Comparison of ENCODE assay signal across 8 cellular contexts in genomic region chr17:48026503-48027321, GRCh38. TPM values are rescaled to one million over a fixed set of nuclear protein-coding genes. Genes with fewer than 3 reads are reported as not detected.
A peak's percentile ranks its signal among the peaks of the same experiment; 100 is the strongest.
DNase-seq lines count a peak whose midpoint lies in the region; ATAC-seq and TF ChIP-seq lines count a peak whose summit lies in the region.

No MANE protein-coding gene starts in this region.

- no peak for ATAC-seq in GM18502 (IDR thresholded peaks at IDR 0.05; ENCODE audit: poor library complexity, unreplicated experiment)

- H2BK12ac ChIP-seq in neuronal stem cell (ENCODE audit: low read length) = peak overlapping the region; percentile 93

- peaks cover 21% of the 10 kb centered on the region for H3F3A ChIP-seq in MM.1S (ENCODE audit: insufficient read depth, low read length)

- TF ChIP-seq POLR2A in testis (IDR thresholded peaks at IDR 0.05) = no peak

- H3K9ac ChIP-seq in MM.1S (ENCODE audit: low read length) = no peak overlapping the region
- peak overlapping the region; percentile 38 for H3K9ac ChIP-seq in neuronal stem cell (ENCODE audit: low read depth, low read length, poor library complexity)

- no peaks in the 10 kb centered on the region for H3K9me2 ChIP-seq in MM.1S (replicated peaks; ENCODE audit: insufficient read depth, low read length)

- no CpG with 5 or more reads among the region's 18 CpGs for WGBS in neuronal stem cell (ENCODE audit: extremely low coverage in 2 of 2, insufficient read length in 2 of 2, insufficient replicate concordance in 1 of 2), 2 donors
- WGBS in testis, 2 donors = 19 to 24% methylated on average over 12 to 18 of the region's 18 CpGs

- TF ChIP-seq CTCF in GM12874 (IDR thresholded peaks at IDR 0.05; ENCODE audit: insufficient read depth, low read depth, low read length) (peak; percentile 96), MM.1S (IDR thresholded peaks at IDR 0.05; ENCODE audit: low read length) (peak; percentile 86), RWPE1 (conservative IDR thresholded peaks at IDR 0.05; ENCODE audit: low read depth) (peak; percentile 98), foreskin fibroblast (IDR thresholded peaks at IDR 0.05; ENCODE audit: low read depth, low read length) (peak; percentile 92), testis (IDR thresholded peaks at IDR 0.05) (peak; percentile 79 to 87 (median 85))

- H2BK15ac ChIP-seq in neuronal stem cell (ENCODE audit: low read length) = no peak overlapping the region

- no peak overlapping the region for H2BK120ac ChIP-seq in neuronal stem cell (ENCODE audit: low read depth, low read length)

- POLR2A ChIA-PET in RWPE1 (lab: Yijun Ruan, JAX; ENCODE audit: low non-redundant PET) = interaction anchor here (1.4 to 1.5 kb wide), 2 partner anchors 22 to 25 kb away, joined by 3 to 7 read pairs; partner anchors contain the start of gene NFE2L1

- DNase-seq in MM.1S (peak; percentile 77), RWPE1 (ENCODE audit: low spot score) (peak; percentile 87), foreskin fibroblast (peak; percentile 90 to 96), neuronal stem cell (ENCODE audit: low spot score) (peak; percentile 87), testis (peak; percentile 92)
- peak; percentile 89 for DNase-seq in activated effector memory CD4-positive, alpha-beta T cell treated with anti-CD3 and anti-CD28 coated beads, Interleukin-2, amount 50 U/mL, for 16 hours

- H2AK5ac ChIP-seq in neuronal stem cell (ENCODE audit: low read depth, low read length) = no peak overlapping the region

- no peak overlapping the region for H4K91ac ChIP-seq in neuronal stem cell (ENCODE audit: low read depth, low read length, poor library complexity)

- H3K4me3 ChIP-seq in MM.1S (ENCODE audit: low read length) (no peak overlapping the region), foreskin fibroblast (ENCODE audit: low read depth in 1 of 2, low read length in 2 of 2) (no peak overlapping the region), neuronal stem cell (ENCODE audit: low read length in 2 of 2) (peak overlapping the region in 1 of 2 donors; percentile 5), testis (no peak overlapping the region)

- peak overlapping the region; percentile 99; the same call in 1 of the 2 replicates for H3K4me2 ChIP-seq in MM.1S (ENCODE audit: low read depth, low read length)
- H3K4me2 ChIP-seq in neuronal stem cell (ENCODE audit: insufficient read depth, low read length, poor library complexity, severe bottlenecking) = peak overlapping the region; percentile 19

- H4K20me1 ChIP-seq in MM.1S (ENCODE audit: insufficient read depth, low read length) = no peaks in the 10 kb centered on the region

- H3K4me1 ChIP-seq in MM.1S (ENCODE audit: low read length) (peaks cover 17% of the 10 kb centered on the region), neuronal stem cell (ENCODE audit: control insufficient read depth in 2 of 2, insufficient read depth in 1 of 2, low read depth in 1 of 2, low read length in 2 of 2) (peaks cover 14 to 29% of the 10 kb centered on the region in 2 donors), testis (peaks cover 31% of the 10 kb centered on the region)

- H3K27ac ChIP-seq in MM.1S (ENCODE audit: low read length) (no peak overlapping the region), RWPE1 (peak overlapping the region; percentile 98), neuronal stem cell (replicated peaks; ENCODE audit: low read length) (no peak overlapping the region), testis (no peak overlapping the region)

- no peak overlapping the region for H4K8ac ChIP-seq in neuronal stem cell (ENCODE audit: low read depth, low read length)

- no peaks in the 10 kb centered on the region for H3K79me2 ChIP-seq in MM.1S (ENCODE audit: low read length)

- H3K27me3 ChIP-seq in MM.1S (replicated peaks; ENCODE audit: insufficient read depth, low read length) (no peaks in the 10 kb centered on the region), neuronal stem cell (ENCODE audit: control insufficient read depth in 3 of 3, insufficient read depth in 3 of 3, low read depth in 1 of 3, low read length in 3 of 3) (peaks cover 0 to 15% (median 0%) of the 10 kb centered on the region in 3 experiments), testis (no peaks in the 10 kb centered on the region)

- CTCF ChIA-PET in RWPE1 (lab: Yijun Ruan, JAX) = interaction anchor here (0.6 to 2.6 kb wide), 16 partner anchors 10 to 1541 kb away, joined by 3 to 20 read pairs (median 4); partner anchors contain the start of genes NFE2L1 and SNX11

- H3K36me3 ChIP-seq in MM.1S (replicated peaks; ENCODE audit: insufficient read depth, low read length) (no peaks in the 10 kb centered on the region), neuronal stem cell (replicated peaks in 1 of 2; ENCODE audit: control insufficient read depth in 2 of 2, insufficient read depth in 2 of 2, low read length in 2 of 2) (no peaks in the 10 kb centered on the region), testis (ENCODE audit: low read depth, missing control alignments) (no peaks in the 10 kb centered on the region)

- H3K4ac ChIP-seq in neuronal stem cell (ENCODE audit: low read length) = no peak overlapping the region

- H3K18ac ChIP-seq in neuronal stem cell (ENCODE audit: low read length) = peak overlapping the region; percentile 86

- H3K79me1 ChIP-seq in neuronal stem cell (ENCODE audit: low read depth, low read length) = no peaks in the 10 kb centered on the region

- no peak overlapping the region for H2BK5ac ChIP-seq in neuronal stem cell (ENCODE audit: low read length)

- H2AFZ ChIP-seq in MM.1S (ENCODE audit: low read length) (peak overlapping the region; percentile 45; the same call in 1 of the 2 replicates), neuronal stem cell (ENCODE audit: low read length) (peak overlapping the region; percentile 87)

- intact Hi-C loops in testis (cut with DNase I; ENCODE audit: low total_unique reads) = no loop called here

- peak overlapping the region; percentile 36 for H3K23ac ChIP-seq in neuronal stem cell (ENCODE audit: low read depth, low read length, poor library complexity)

- H3K14ac ChIP-seq in neuronal stem cell (ENCODE audit: low read length) = peak overlapping the region; percentile 72

- no peaks in the 10 kb centered on the region for H3K9me3 ChIP-seq in MM.1S (replicated peaks; ENCODE audit: insufficient read depth, low read length)
- H3K9me3 ChIP-seq in neuronal stem cell (replicated peaks in 1 of 2; ENCODE audit: control insufficient read depth in 2 of 2, insufficient read depth in 1 of 2, low read depth in 1 of 2, low read length in 2 of 2) = no peaks in the 10 kb centered on the region
- no peaks in the 10 kb centered on the region for H3K9me3 ChIP-seq in testis

RNA-seq across cellular contexts. Expression of gene COPZ2, which starts 10.9 kb away (rescaled TPM):
- polyA plus RNA-seq in neuronal stem cell (2013, experiment 1 of 2) = 1.5 TPM
- 2.3 TPM for polyA plus RNA-seq in neuronal stem cell (2013, experiment 2 of 2)
- total RNA-seq in testis = 10 to 100 TPM; 13.2 to 14.7 TPM
- polyA plus RNA-seq in testis (ENCODE audit: insufficient read depth, low read depth, low replicate concordance) = 47.6 TPM

RNA-seq across cellular contexts. Expression of gene NFE2L1, which starts 21.4 kb away (rescaled TPM):
- 69.4 TPM for polyA plus RNA-seq in neuronal stem cell (2013, experiment 1 of 2)
- 72.5 TPM for polyA plus RNA-seq in neuronal stem cell (2013, experiment 2 of 2)
- 100 to 1,000 TPM; 180 to 199 TPM for total RNA-seq in testis
- polyA plus RNA-seq in testis (ENCODE audit: insufficient read depth, low read depth, low replicate concordance) = 193 TPM

RNA-seq across cellular contexts. Expression of gene CDK5RAP3, which starts 55.8 kb away (rescaled TPM):
- polyA plus RNA-seq in neuronal stem cell (2013, experiment 1 of 2) = 193 TPM
- polyA plus RNA-seq in neuronal stem cell (2013, experiment 2 of 2) = 185 TPM
- 100 to 1,000 TPM; 221 to 281 TPM for total RNA-seq in testis
- 192 TPM for polyA plus RNA-seq in testis (ENCODE audit: insufficient read depth, low read depth, low replicate concordance)
